In genomic region chr1:218380125-218380977, GRCh38 we compare ENCODE assay signal across 11 cellular contexts. TPM values are rescaled to one million over a fixed set of nuclear protein-coding genes. Genes with fewer than 3 reads are reported as not detected.
DNase-seq lines count a peak whose midpoint lies in the region; ATAC-seq and TF ChIP-seq lines count a peak whose summit lies in the region.
"Had no signal": no experiment of that assay in that cellular context is flagged by ENCODE, and none has a peak within 500 bp of the region (broad histone marks: within the 10 kb centered on the region; RNA-seq: fewer than 3 reads in every experiment).

No MANE protein-coding gene starts in this region.

- no peak overlapping the region for H2BK15ac ChIP-seq in mesendoderm (replicated peaks; ENCODE audit: low read depth)

- no CpG with 5 or more reads among the region's 7 CpGs for WGBS in mesendoderm (ENCODE audit: extremely low coverage, insufficient coverage, low lambda C conversion rate)

- H3K27ac ChIP-seq in C4-2B: peak overlapping the region; percentile 33; the same call in 1 of the 2 replicates
- H3K27ac ChIP-seq in mesendoderm (ENCODE audit: low read depth, low read length): no peak overlapping the region

- no peaks in the 10 kb centered on the region for H3K79me2 ChIP-seq in mesendoderm (ENCODE audit: control insufficient read depth, insufficient read depth, low read length)

- no peaks in the 10 kb centered on the region for H3K36me3 ChIP-seq in mesendoderm (ENCODE audit: control insufficient read depth, insufficient read depth, low read length)

- H2BK5ac ChIP-seq in mesendoderm (ENCODE audit: low read length): no peak overlapping the region

- peak; percentile 83 for DNase-seq in NCI-H1048 (lab: John Stamatoyannopoulos, UW)
- DNase-seq in choroid plexus epithelial cell (ENCODE audit: low read depth): peak; percentile 80
- DNase-seq in mesendoderm: peak; percentile 6
- DNase-seq in activated naive CD4-positive, alpha-beta T cell treated with Interleukin-2 at 50 U/mL for 16 hours: no peak
- DNase-seq in germinal center (ENCODE audit: low spot score): no peak
- no peak for DNase-seq in NCI-H510A treated with DMSO at 0.1 percent for 48 hours (lab: John Stamatoyannopoulos, UW)
- DNase-seq: activated naive CD4-positive, alpha-beta T cell; GF-D8; stimulated activated CD4-positive, alpha-beta T cell treated with anti-CD3 and anti-CD28 coated beads, Interleukin-4, amount 100 ng/mL, for 1 hour had no signal

- ATAC-seq in GM18873 (IDR thresholded peaks at IDR 0.05; ENCODE audit: low FRiP score, unreplicated experiment): no peak

- H4K5ac ChIP-seq in mesendoderm (ENCODE audit: low read length): no peak overlapping the region

- H3K4me3 ChIP-seq in choroid plexus epithelial cell (ENCODE audit: low read depth, low read length) (no peak overlapping the region), mesendoderm (ENCODE audit: low read length) (no peak overlapping the region)

- no peak overlapping the region for H2AK5ac ChIP-seq in mesendoderm (ENCODE audit: low read length)

- no peaks in the 10 kb centered on the region for H3K4me1 ChIP-seq in mesendoderm (ENCODE audit: control insufficient read depth, low read depth, low read length)

- no peak overlapping the region for H3K18ac ChIP-seq in mesendoderm (ENCODE audit: low read length)

- TF ChIP-seq CTCF in C4-2B (conservative IDR thresholded peaks at IDR 0.05) (no peak), choroid plexus epithelial cell (conservative IDR thresholded peaks at IDR 0.05; ENCODE audit: low read depth, low read length) (no peak)

- H3K23ac ChIP-seq in mesendoderm (ENCODE audit: low read length): no peak overlapping the region

- no peak overlapping the region for H4K8ac ChIP-seq in mesendoderm (ENCODE audit: low read depth, low read length)

- no peaks in the 10 kb centered on the region for H3K79me1 ChIP-seq in mesendoderm (ENCODE audit: low read length)

- H3K27me3 ChIP-seq in mesendoderm (ENCODE audit: insufficient read depth, low read length, poor library complexity): no peaks in the 10 kb centered on the region

- H3K9ac ChIP-seq in mesendoderm (ENCODE audit: low read length): no peak overlapping the region

- no peak overlapping the region for H3K56ac ChIP-seq in mesendoderm (ENCODE audit: low read length)

- H2BK120ac ChIP-seq in mesendoderm (ENCODE audit: low read depth, low read length): no peak overlapping the region

- no peak overlapping the region for H3K4me2 ChIP-seq in mesendoderm (ENCODE audit: low read length)

- no peak overlapping the region for H3K4ac ChIP-seq in mesendoderm (ENCODE audit: low read depth, low read length)

RNA-seq across cellular contexts. Expression of gene TGFB2, which starts 35.2 kb away (rescaled TPM):
- polyA plus RNA-seq in mesendoderm (2013, experiment 1 of 2): 0.97 TPM
- 0.81 TPM for polyA plus RNA-seq in mesendoderm (2013, experiment 2 of 2)

Comparison
In these comparisons a context has a peak if more than half of its experiments do, and no peak if none do; other contexts are left out.
1. DNase-seq: peak in NCI-H1048 (single experiment), choroid plexus epithelial cell (single experiment) and mesendoderm (single experiment); none in activated naive CD4-positive, alpha-beta T cell treated with Interleukin-2 at 50 U/mL for 16 hours (single experiment), germinal center (single experiment) and NCI-H510A treated with DMSO at 0.1 percent for 48 hours (single experiment).